ENCODE assay signal across 18 cellular contexts in the genomic region with DNA sequence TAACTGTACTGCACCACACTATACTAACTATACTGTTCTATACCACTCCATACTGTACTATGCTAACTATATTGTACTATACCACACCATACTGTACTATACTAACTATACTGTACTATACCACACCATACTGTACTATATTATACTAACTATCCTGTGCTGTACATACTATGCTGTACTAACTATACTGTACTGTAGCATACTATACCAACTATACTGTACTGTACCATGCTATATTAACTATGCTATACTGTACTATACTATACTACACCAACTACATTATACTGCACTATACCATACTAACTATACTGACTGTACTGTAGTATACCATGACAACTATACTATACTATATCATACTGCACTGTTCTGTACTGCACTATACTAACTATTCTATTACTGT. TPM values are rescaled to one million over a fixed set of nuclear protein-coding genes. Genes with fewer than 3 reads are reported as not detected.
DNase-seq lines count a peak whose midpoint lies in the region; ATAC-seq and TF ChIP-seq lines count a peak whose summit lies in the region.
"Had no signal": no experiment of that assay in that cellular context is flagged by ENCODE, and none has a peak within 500 bp of the region (broad histone marks: within the 10 kb centered on the region; RNA-seq: fewer than 3 reads in every experiment).

No MANE protein-coding gene starts in this region.

- DNase-seq in stimulated activated naive CD8-positive, alpha-beta T cell treated with anti-CD3 and anti-CD28 coated beads, Interleukin-15, amount 100 ng/mL, for 72 hours = no peak
- no peak for DNase-seq in stimulated activated naive CD8-positive, alpha-beta T cell treated with anti-CD3 and anti-CD28 coated beads, Interleukin-15, Interleukin-2, amounts not matched to agents 100 U/mL and 50 U/mL, for 24 hours
- DNase-seq in Panc1 (ENCODE audit: low read depth, low spot score) (no peak), DMS153 (lab: John Stamatoyannopoulos, UW) (no peak), AG08396 (ENCODE audit: low spot score) (no peak), NCI-H2081 treated with DMSO at 0.1 percent for 48 hours (lab: John Stamatoyannopoulos, UW) (no peak)
- DNase-seq in natural killer cell treated with Interleukin-12 subunit alpha and Interleukin-12 subunit beta and Interleukin-15 and Interleukin-18, amount 100 ng/mL, for 72 hours (ENCODE audit: low spot score) = no peak
- DNase-seq: 8988T; ACHN; C1 segment of cervical spinal cord; Calu3; CD4-positive, alpha-beta memory T cell; COR-L47; DND-41; GOT3 had no signal

- intact Hi-C loops in Panc1 (cut with micrococcal nuclease; ENCODE audit: unreplicated experiment) = no loop called here

- H3K4me3 Mint-ChIP-seq in stimulated activated naive CD8-positive, alpha-beta T cell treated with anti-CD3 and anti-CD28 coated beads, Interleukin-15, amount 100 ng/mL, for 72 hours = no peak overlapping the region
- no peak overlapping the region for H3K4me3 Mint-ChIP-seq in natural killer cell treated with Interleukin-12 subunit alpha and Interleukin-12 subunit beta and Interleukin-15 and Interleukin-18, amount 100 ng/mL, for 72 hours

- H3K4me1 Mint-ChIP-seq in stimulated activated naive CD8-positive, alpha-beta T cell treated with anti-CD3 and anti-CD28 coated beads, Interleukin-15, amount 100 ng/mL, for 72 hours = no peaks in the 10 kb centered on the region
- H3K4me1 Mint-ChIP-seq in natural killer cell treated with Interleukin-12 subunit alpha and Interleukin-12 subunit beta and Interleukin-15 and Interleukin-18, amount 100 ng/mL, for 72 hours (ENCODE audit: low read depth in 2 of 2) = no peaks in the 10 kb centered on the region
- H3K4me1 Mint-ChIP-seq: CD4-positive, alpha-beta memory T cell had no signal

- BruUV-seq in Panc1 (replicated peaks; lab: Mats Ljungman, UMichigan) = no TSS peak

- H3K27ac ChIP-seq in Panc1 (ENCODE audit: low read length) = no peak overlapping the region
- H3K27ac ChIP-seq: A549 had no signal

- POLR2A ChIA-PET in Panc1 (lab: Charles Lee) = no interaction called here

- no peaks in the 10 kb centered on the region for H3K36me3 ChIP-seq in Panc1 (ENCODE audit: control insufficient read depth, insufficient read depth, low read length)
- H3K36me3 ChIP-seq: HAP-1 had no signal

- CTCF ChIA-PET in Panc1 (lab: Charles Lee) = no interaction called here

- H3K27me3 ChIP-seq in Panc1 (ENCODE audit: control insufficient read depth, insufficient read depth, low read length) = no peaks in the 10 kb centered on the region

- H3K9me3 Mint-ChIP-seq in stimulated activated naive CD8-positive, alpha-beta T cell treated with anti-CD3 and anti-CD28 coated beads, Interleukin-15, amount 100 ng/mL, for 72 hours = no peaks in the 10 kb centered on the region
- no peaks in the 10 kb centered on the region for H3K9me3 Mint-ChIP-seq in natural killer cell treated with Interleukin-12 subunit alpha and Interleukin-12 subunit beta and Interleukin-15 and Interleukin-18, amount 100 ng/mL, for 72 hours
- H3K9me3 Mint-ChIP-seq: CD4-positive, alpha-beta memory T cell had no signal

- no peaks in the 10 kb centered on the region for H3K36me3 Mint-ChIP-seq in natural killer cell treated with Interleukin-12 subunit alpha and Interleukin-12 subunit beta and Interleukin-15 and Interleukin-18, amount 100 ng/mL, for 72 hours
- H3K36me3 Mint-ChIP-seq: CD4-positive, alpha-beta memory T cell had no signal

- H3K27ac Mint-ChIP-seq in stimulated activated naive CD8-positive, alpha-beta T cell treated with anti-CD3 and anti-CD28 coated beads, Interleukin-15, amount 100 ng/mL, for 72 hours = no peak overlapping the region
- H3K27ac Mint-ChIP-seq in natural killer cell treated with Interleukin-12 subunit alpha and Interleukin-12 subunit beta and Interleukin-15 and Interleukin-18, amount 100 ng/mL, for 72 hours = no peak overlapping the region
- H3K27ac Mint-ChIP-seq: CD4-positive, alpha-beta memory T cell had no signal

- no peaks in the 10 kb centered on the region for H3K4me1 ChIP-seq in Panc1 (ENCODE audit: control insufficient read depth, insufficient read depth, low read length)
- H3K4me1 ChIP-seq: A549 had no signal

- H3K9me3 ChIP-seq in Panc1 (ENCODE audit: control insufficient read depth, insufficient read depth, low read depth, low read length) = no peaks in the 10 kb centered on the region
- H3K9me3 ChIP-seq: A549, HAP-1 had no signal

- H3K27me3 Mint-ChIP-seq in stimulated activated naive CD8-positive, alpha-beta T cell treated with anti-CD3 and anti-CD28 coated beads, Interleukin-15, amount 100 ng/mL, for 72 hours = peaks cover 5% of the 10 kb centered on the region
- peaks cover 16 to 37% of the 10 kb centered on the region in 2 donors for H3K27me3 Mint-ChIP-seq in natural killer cell treated with Interleukin-12 subunit alpha and Interleukin-12 subunit beta and Interleukin-15 and Interleukin-18, amount 100 ng/mL, for 72 hours

- no peak for TF ChIP-seq CTCF in Panc1 (IDR thresholded peaks at IDR 0.05)

- in situ Hi-C loops in Panc1 (cut with HindIII; ENCODE audit: low pct_unique_long_range_greater_than_20kb, low sequenced_read_pairs) = no loop called here

- H3K4me3 ChIP-seq in Panc1 (ENCODE audit: low read depth in 2 of 2, low read length in 2 of 2) = no peak overlapping the region
- H3K4me3 ChIP-seq: A549, HAP-1 had no signal

- ATAC-seq in stimulated activated naive CD8-positive, alpha-beta T cell treated with anti-CD3 and anti-CD28 coated beads, Interleukin-15, amount 100 ng/mL, for 72 hours = peak; percentile 50
- no peak for ATAC-seq in stimulated activated naive CD8-positive, alpha-beta T cell treated with anti-CD3 and anti-CD28 coated beads, Interleukin-15, Interleukin-2, amounts not matched to agents 100 U/mL and 50 U/mL, for 24 hours
- peak; percentile 68 for ATAC-seq in Panc1
- ATAC-seq in natural killer cell treated with Interleukin-12 subunit alpha and Interleukin-12 subunit beta and Interleukin-15 and Interleukin-18, amount 100 ng/mL, for 72 hours = peak; percentile 47 to 54

RNA-seq across cellular contexts. Expression of a gene that starts 30.1 kb away (rescaled TPM):
- not detected for total RNA-seq in Panc1 (2021; ENCODE audit: unreplicated experiment)
- not detected for polyA plus RNA-seq in Panc1 (2012; ENCODE audit: insufficient read length)
- not detected for total RNA-seq in natural killer cell treated with Interleukin-12 subunit alpha and Interleukin-12 subunit beta and Interleukin-15 and Interleukin-18, amount 100 ng/mL, for 72 hours
- total RNA-seq: Calu3; CD4-positive, alpha-beta memory T cell had no signal
- polyA plus RNA-seq: BJ; CD4-positive, alpha-beta memory T cell had no signal

RNA-seq across cellular contexts. Expression of a gene that starts 44.7 kb away (rescaled TPM):
- 65.9 TPM for total RNA-seq in Panc1 (2021; ENCODE audit: unreplicated experiment)
- polyA plus RNA-seq in Panc1 (2012; ENCODE audit: insufficient read length) = 71.5 TPM
- 10 to 100 TPM; 11.2 to 22.2 TPM for total RNA-seq in natural killer cell treated with Interleukin-12 subunit alpha and Interleukin-12 subunit beta and Interleukin-15 and Interleukin-18, amount 100 ng/mL, for 72 hours
